17 cellular contexts compared by ENCODE assay signal in genomic region chr16:280005-280421, GRCh38. TPM values are rescaled to one million over a fixed set of nuclear protein-coding genes. Genes with fewer than 3 reads are reported as not detected.
DNase-seq lines count a peak whose midpoint lies in the region; ATAC-seq and TF ChIP-seq lines count a peak whose summit lies in the region.
"Had no signal": no experiment of that assay in that cellular context is flagged by ENCODE, and none has a peak within 500 bp of the region (broad histone marks: within the 10 kb centered on the region; RNA-seq: fewer than 3 reads in every experiment).

No MANE protein-coding gene starts in this region.

- H3K27ac ChIP-seq in BLaER1 (no peak overlapping the region), HUES48 (ENCODE audit: low read depth, low read length) (no peak overlapping the region), esophagus squamous epithelium (no peak overlapping the region)
- H3K27ac ChIP-seq: epithelial cell of prostate, left lung had no signal

- H3K27me3 Mint-ChIP-seq in osteocyte (ENCODE audit: unreplicated experiment) = no peaks in the 10 kb centered on the region

- H3K4me1 Mint-ChIP-seq in osteocyte (ENCODE audit: unreplicated experiment) = no peaks in the 10 kb centered on the region

- H3K27me3 ChIP-seq in BLaER1 (peaks cover 76% of the 10 kb centered on the region), HUES48 (ENCODE audit: control insufficient read depth, insufficient read depth, low read length) (peaks cover 39% of the 10 kb centered on the region), esophagus squamous epithelium (peaks cover 6 to 73% (median 11%) of the 10 kb centered on the region in 4 donors)

- H3K27ac Mint-ChIP-seq in osteocyte (ENCODE audit: unreplicated experiment) = no peak overlapping the region
- H3K27ac Mint-ChIP-seq: CD14-positive monocyte had no signal

- TF ChIP-seq CTCF in esophagus squamous epithelium (IDR thresholded peaks at IDR 0.05) (no peak), osteocyte (IDR thresholded peaks at IDR 0.05) (no peak)

- no peaks in the 10 kb centered on the region for H3K9me3 Mint-ChIP-seq in osteocyte (ENCODE audit: unreplicated experiment)
- H3K9me3 Mint-ChIP-seq: naive thymus-derived CD8-positive, alpha-beta T cell had no signal

- H3K4me3 ChIP-seq in BLaER1 (no peak overlapping the region), HUES48 (ENCODE audit: low read depth, low read length) (peak overlapping the region; percentile 52; the same call in 1 of the 2 replicates), esophagus squamous epithelium (peak overlapping the region in 3 of 4 donors; percentile 3 to 55 (median 37))
- H3K4me3 ChIP-seq: left lung had no signal

- H3K4me2 ChIP-seq in BLaER1 = peak overlapping the region; percentile 12; the same call in 1 of the 2 replicates

- peak overlapping the region; percentile 29 for H3K4me3 Mint-ChIP-seq in osteocyte (ENCODE audit: unreplicated experiment)

- H3K36me3 ChIP-seq in BLaER1 (no peaks in the 10 kb centered on the region), HUES48 (ENCODE audit: control insufficient read depth, insufficient read depth, low read length) (no peaks in the 10 kb centered on the region), esophagus squamous epithelium (no peaks in the 10 kb centered on the region)
- H3K36me3 ChIP-seq: left lung had no signal

- no peaks in the 10 kb centered on the region for H3K36me3 Mint-ChIP-seq in osteocyte (ENCODE audit: unreplicated experiment)
- H3K36me3 Mint-ChIP-seq: CD14-positive monocyte; naive thymus-derived CD8-positive, alpha-beta T cell had no signal

- TF ChIP-seq POLR2A in esophagus squamous epithelium (IDR thresholded peaks at IDR 0.05) = no peak

- H3K4me1 ChIP-seq in BLaER1 (peaks cover 36% of the 10 kb centered on the region), HUES48 (ENCODE audit: control insufficient read depth, insufficient read depth, low read length) (no peaks in the 10 kb centered on the region), esophagus squamous epithelium (peaks cover 12 to 46% (median 29%) of the 10 kb centered on the region in 3 donors)

- no peak for ATAC-seq in GM21381 (IDR thresholded peaks at IDR 0.05; ENCODE audit: unreplicated experiment)
- ATAC-seq in HG02885 (IDR thresholded peaks at IDR 0.05; ENCODE audit: poor library complexity, unreplicated experiment) = no peak
- ATAC-seq in HG03108 (IDR thresholded peaks at IDR 0.05; ENCODE audit: unreplicated experiment) = no peak
- ATAC-seq: left lung had no signal

- peaks cover 8% of the 10 kb centered on the region; the same call in 1 of the 2 replicates for H4K20me1 ChIP-seq in BLaER1

- H3K9ac ChIP-seq in BLaER1 (no peak overlapping the region), HUES48 (ENCODE audit: low read depth, low read length) (no peak overlapping the region)

- H3K9me3 ChIP-seq in BLaER1 (no peaks in the 10 kb centered on the region), HUES48 (ENCODE audit: control insufficient read depth, insufficient read depth, low read length) (no peaks in the 10 kb centered on the region), esophagus squamous epithelium (no peaks in the 10 kb centered on the region)
- H3K9me3 ChIP-seq: left lung had no signal

- DNase-seq in esophagus squamous epithelium (lab: John Stamatoyannopoulos, UW) (no peak), osteocyte (ENCODE audit: extremely low spot score, unreplicated experiment) (no peak)
- no peak for DNase-seq in activated CD4-positive, alpha-beta T cell treated with anti-CD3 and anti-CD28 coated beads for 1 hour
- DNase-seq: DND-41; KG1; left lung; naive thymus-derived CD8-positive, alpha-beta T cell; NCI-H1436; NCI-H446; stimulated activated naive CD4-positive, alpha-beta T cell had no signal

- WGBS in esophagus squamous epithelium, 2 donors = no CpG with 5 or more reads among the region's 41 CpGs

- intact Hi-C loops in esophagus squamous epithelium (cut with DNase I) = no loop called here

RNA-seq across cellular contexts. Expression of gene ARHGDIG, which starts 0.4 kb away (rescaled TPM):
- total RNA-seq in esophagus squamous epithelium (not detected), osteocyte (0.54 TPM in 1 of 2 replicates, not detected in the other)

RNA-seq across cellular contexts. Expression of gene PDIA2, which starts 3.0 kb away (rescaled TPM):
- total RNA-seq in esophagus squamous epithelium (not detected), osteocyte (not detected in 2 replicates)

RNA-seq across cellular contexts. Expression of gene RGS11, which starts 4.3 kb away (rescaled TPM):
- 1 to 10 TPM in 3 of 4 donors, under 1 TPM in 1; 0.88 to 4.8 (median 2.6) TPM for total RNA-seq in esophagus squamous epithelium
- total RNA-seq in osteocyte = 6.2 and 9.5 TPM in 2 replicates
- total RNA-seq: naive thymus-derived CD8-positive, alpha-beta T cell had no signal

RNA-seq across cellular contexts. Expression of gene FAM234A, which starts 45.4 kb away (rescaled TPM):
- 100 to 1,000 TPM in 1 of 4 donors, 10 to 100 TPM in 3; 16.5 to 147 (median 60.0) TPM for total RNA-seq in esophagus squamous epithelium
- total RNA-seq in osteocyte = 171 and 185 TPM in 2 replicates

RNA-seq across cellular contexts. Expression of gene LUC7L, which starts 50.8 kb away (rescaled TPM):
- total RNA-seq in esophagus squamous epithelium (10 to 100 TPM; 33.5 to 74.2 (median 46.5) TPM), osteocyte (103 and 104 TPM in 2 replicates)
